In the genomic region with DNA sequence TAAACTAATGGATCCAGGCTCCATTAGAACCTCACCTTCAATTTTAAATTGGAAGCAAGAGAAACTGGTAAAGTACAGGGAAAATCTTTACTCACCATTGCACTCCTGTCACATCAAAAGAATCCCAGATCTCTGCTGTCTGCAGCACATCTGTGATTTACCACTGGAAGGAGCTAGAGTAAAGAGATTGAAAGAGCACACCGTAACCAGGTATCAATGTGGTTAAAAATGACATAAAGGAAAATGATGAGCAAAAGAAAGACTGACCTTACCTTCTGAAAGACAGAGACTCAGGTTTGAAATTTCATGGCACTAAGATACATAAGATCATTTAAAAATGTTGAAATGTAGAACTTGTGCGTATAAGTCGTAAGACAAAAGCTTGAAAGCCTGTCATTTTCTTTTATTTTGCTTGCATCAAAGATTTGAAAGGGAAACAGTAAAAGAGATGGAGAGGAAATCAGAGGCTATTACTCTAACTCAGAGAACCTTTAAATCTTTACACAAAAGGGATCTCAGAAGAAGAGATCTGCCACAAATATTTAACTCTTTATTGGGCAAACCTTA, we compare ENCODE assay signal across 13 cellular contexts.
DNase-seq lines count a peak whose midpoint lies in the region; ATAC-seq and TF ChIP-seq lines count a peak whose summit lies in the region.
"Had no signal": no experiment of that assay in that cellular context is flagged by ENCODE, and none has a peak within 500 bp of the region (broad histone marks: within the 10 kb centered on the region; RNA-seq: fewer than 3 reads in every experiment).

No MANE protein-coding gene starts in this region.

- H3K4me1 ChIP-seq in upper lobe of left lung, result no peaks in the 10 kb centered on the region

- no peak for TF ChIP-seq EP300 in upper lobe of left lung (IDR thresholded peaks at IDR 0.05)

- WGBS in upper lobe of left lung, 2 donors, result 64 to 75% methylated on average over 3 of the region's 3 CpGs

- no peak for TF ChIP-seq POLR2A in upper lobe of left lung (IDR thresholded peaks at IDR 0.05)

- no peaks in the 10 kb centered on the region for H3K27me3 ChIP-seq in upper lobe of left lung

- no peak overlapping the region for H3K27ac ChIP-seq in upper lobe of left lung

- no peaks in the 10 kb centered on the region for H3K9me3 ChIP-seq in upper lobe of left lung

- H3K27me3 Mint-ChIP-seq in neural crest cell (ENCODE audit: low read depth), result peaks cover 10% of the 10 kb centered on the region

- no peak overlapping the region for H3K4me3 Mint-ChIP-seq in neural crest cell

- no peaks in the 10 kb centered on the region for H3K36me3 Mint-ChIP-seq in neural crest cell (ENCODE audit: low read depth)

- no peaks in the 10 kb centered on the region for H3K4me1 Mint-ChIP-seq in neural crest cell

- peaks cover 2% of the 10 kb centered on the region for H3K9me3 Mint-ChIP-seq in neural crest cell

- TF ChIP-seq CTCF in choroid plexus epithelial cell (conservative IDR thresholded peaks at IDR 0.05; ENCODE audit: low read depth, low read length), result peak; percentile 76
- TF ChIP-seq CTCF in neural crest cell (conservative IDR thresholded peaks at IDR 0.05), result peak; percentile 63
- TF ChIP-seq CTCF in upper lobe of left lung (IDR thresholded peaks at IDR 0.05), result peak in 1 of 6 experiments; percentile 5

- ATAC-seq in HG03442 (IDR thresholded peaks at IDR 0.05; ENCODE audit: unreplicated experiment) (no peak), upper lobe of left lung (ENCODE audit: low FRiP score in 2 of 2) (no peak)

- H3K27ac Mint-ChIP-seq in neural crest cell (ENCODE audit: unreplicated experiment), result no peak overlapping the region

- no peaks in the 10 kb centered on the region for H3K36me3 ChIP-seq in upper lobe of left lung

- DNase-seq in DMS79 (lab: John Stamatoyannopoulos, UW), result peak; percentile 2
- DNase-seq in M059J (ENCODE audit: low read depth), result peak; percentile 45
- peak; percentile 61 for DNase-seq in choroid plexus epithelial cell (ENCODE audit: low read depth)
- no peak for DNase-seq in neural crest cell (ENCODE audit: low read depth, low spot score)
- DNase-seq in occipital lobe (lab: John Stamatoyannopoulos, UW), result no peak
- DNase-seq in OCI-M2 (lab: John Stamatoyannopoulos, UW; ENCODE audit: unreplicated experiment), result no peak
- no peak for DNase-seq in upper lobe of left lung
- DNase-seq: activated naive CD4-positive, alpha-beta T cell treated with anti-CD3 and anti-CD28 coated beads, Interleukin-2, amount 50 U/mL, for 16 hours; NCI-H69; stimulated activated CD4-positive, alpha-beta T cell treated with anti-CD3 and anti-CD28 coated beads, Interleukin-12 subunit alpha, Interleukin-12 subunit beta, amount 100 ng/mL, for 4 hours; stimulated activated naive CD4-positive, alpha-beta T cell had no signal

- H3K4me3 ChIP-seq in choroid plexus epithelial cell (ENCODE audit: low read depth, low read length) (no peak overlapping the region), upper lobe of left lung (no peak overlapping the region)
- H3K4me3 ChIP-seq: lung had no signal

Comparison
In these comparisons a context has a peak if more than half of its experiments do, and no peak if none do; other contexts are left out.
1. DNase-seq: peak in DMS79 (single experiment), M059J (single experiment) and choroid plexus epithelial cell (single experiment); none in neural crest cell (single experiment), occipital lobe (single experiment), OCI-M2 (single experiment) and upper lobe of left lung (0 of 2).